Comparison of ENCODE assay signal across 11 cellular contexts in the genomic region with DNA sequence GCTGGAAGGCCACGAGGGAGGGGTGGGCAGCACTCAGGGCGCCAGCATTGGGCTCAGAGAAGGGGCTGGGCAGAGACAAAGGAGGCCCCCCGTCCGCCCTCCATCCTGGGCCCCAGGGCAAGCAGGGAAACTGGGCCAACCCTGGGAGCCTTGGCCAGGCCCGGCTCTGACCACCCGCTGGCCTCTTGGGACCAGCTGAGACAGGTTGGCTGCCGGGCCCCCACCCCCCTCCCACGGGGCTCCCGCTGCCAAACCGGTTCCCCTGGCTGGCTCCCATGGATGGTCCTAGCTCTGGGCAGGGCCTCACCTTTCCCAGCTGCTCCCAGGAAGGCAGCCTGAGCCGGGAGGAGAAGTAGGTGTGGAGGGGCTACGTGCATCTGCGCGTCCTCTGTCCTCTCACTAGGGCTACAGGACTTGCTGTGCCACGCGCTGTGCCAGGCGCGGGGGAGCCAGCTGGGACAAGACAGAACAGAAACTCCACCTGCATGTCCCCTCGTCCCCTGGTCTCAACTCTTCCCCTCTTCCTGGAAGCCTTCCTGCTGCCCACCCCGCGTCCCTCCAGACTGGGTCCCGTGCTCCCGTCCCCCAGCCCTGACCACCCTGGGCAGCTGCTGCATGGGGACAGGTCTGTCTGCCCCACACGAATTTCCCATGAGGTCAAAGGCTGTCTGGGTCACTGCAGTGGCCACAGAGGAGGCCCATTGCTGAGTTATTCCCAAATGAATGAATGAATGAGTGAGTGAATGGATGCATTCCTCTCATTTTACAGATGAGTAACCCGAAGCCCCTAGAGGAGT. TPM values are rescaled to one million over a fixed set of nuclear protein-coding genes. Genes with fewer than 3 reads are reported as not detected.
DNase-seq lines count a peak whose midpoint lies in the region; ATAC-seq, FAIRE-seq and TF ChIP-seq lines count a peak whose summit lies in the region.
"Had no signal": no experiment of that assay in that cellular context is flagged by ENCODE, and none has a peak within 500 bp of the region (broad histone marks: within the 10 kb centered on the region; RNA-seq: fewer than 3 reads in every experiment).

No MANE protein-coding gene starts in this region.

- H2BK12ac ChIP-seq in H9 (ENCODE audit: insufficient read length, low read depth, low read length) = no peak overlapping the region

- CTCF ChIA-PET in RWPE1 (lab: Yijun Ruan, JAX) = interaction anchor here (0.6 kb wide), 2 partner anchors 44 to 348 kb away, joined by 3 to 5 read pairs; no protein-coding TSS in a partner anchor

- no peak overlapping the region for H2BK120ac ChIP-seq in H9 (ENCODE audit: low read depth, low read length, poor library complexity, severe bottlenecking)

- H4K20me1 ChIP-seq in H9 (ENCODE audit: control insufficient read depth, insufficient read depth, insufficient read length) (no peaks in the 10 kb centered on the region), keratinocyte (ENCODE audit: control insufficient read depth, extremely low read depth, insufficient read depth, low read length) (peaks cover under 1% of the 10 kb centered on the region)

- H2BK15ac ChIP-seq in H9 (ENCODE audit: low read depth, low read length) = no peak overlapping the region

- no peak for ATAC-seq in HG02759 (IDR thresholded peaks at IDR 0.05; ENCODE audit: unreplicated experiment)

- WGBS in H9 (ENCODE audit: extremely low coverage, insufficient read length, low lambda C conversion rate) = no CpG with 5 or more reads among the region's 25 CpGs

- FAIRE-seq in keratinocyte (lab: Jason Lieb, UNC) = no peak

- no peaks in the 10 kb centered on the region; the same call in 1 of the 2 replicates for H3K4me1 ChIP-seq in H9 (ENCODE audit: insufficient read depth, low read length)
- peaks cover 16% of the 10 kb centered on the region for H3K4me1 ChIP-seq in keratinocyte (ENCODE audit: control insufficient read depth, extremely low read depth, insufficient read depth, low read length)

- H2AK5ac ChIP-seq in H9 (ENCODE audit: insufficient read length, low read length) = no peak overlapping the region

- H3K4me2 ChIP-seq in H9 (ENCODE audit: insufficient read depth, insufficient read length, low read length) = no peak overlapping the region
- H3K4me2 ChIP-seq in keratinocyte (ENCODE audit: control insufficient read depth, extremely low read depth, insufficient read depth, low read depth, low read length) = peak overlapping the region; percentile 51

- H4K91ac ChIP-seq in H9 (ENCODE audit: insufficient read length, low read depth, low read length) = no peak overlapping the region

- H3T11ph ChIP-seq in H9 (ENCODE audit: low read length) = no peak overlapping the region

- TF ChIP-seq CTCF in H9 (conservative IDR thresholded peaks at IDR 0.05) (no peak), RWPE1 (conservative IDR thresholded peaks at IDR 0.05; ENCODE audit: low read depth) (no peak), keratinocyte (optimal IDR thresholded peaks at IDR 0.05 in 1 of 3, IDR thresholded peaks at IDR 0.05 in 1 of 3, conservative IDR thresholded peaks at IDR 0.05 in 1 of 3; ENCODE audit: extremely low read depth in 1 of 3, insufficient read depth in 2 of 3, low read length in 3 of 3) (no peak)

- H3K27ac ChIP-seq in H9 (ENCODE audit: insufficient read length, low read depth, low read length) = no peak overlapping the region
- H3K27ac ChIP-seq in RWPE1 = peak overlapping the region; percentile 41
- H3K27ac ChIP-seq in keratinocyte (ENCODE audit: control insufficient read depth, insufficient read depth, low read length) = no peak overlapping the region
- peak overlapping the region; percentile 10 for H3K27ac ChIP-seq in substantia nigra (ENCODE audit: low read depth, low read length, poor library complexity, severe bottlenecking)

- H3K4ac ChIP-seq in H9 (ENCODE audit: low read depth, low read length) = no peak overlapping the region

- no peaks in the 10 kb centered on the region for H3K27me3 Mint-ChIP-seq in H9 (ENCODE audit: low read depth)

- peaks cover 2 to 15% (median 15%) of the 10 kb centered on the region in 3 experiments; a peak in 6 of 7 replicates for H3K36me3 Mint-ChIP-seq in H9 (ENCODE audit: insufficient read depth in 1 of 3, low read depth in 3 of 3)

- no peak overlapping the region for H4K5ac ChIP-seq in H9 (ENCODE audit: insufficient read length, low read depth, low read length)

- H3K9me3 ChIP-seq in H9 (ENCODE audit: control insufficient read depth, low read depth, low read length) = no peaks in the 10 kb centered on the region
- H3K9me3 ChIP-seq in keratinocyte (ENCODE audit: control insufficient read depth, low read depth, low read length) = no peaks in the 10 kb centered on the region

- no peak overlapping the region for H3K18ac ChIP-seq in H9 (ENCODE audit: insufficient read length, low read depth, low read length)

- H3K9me3 Mint-ChIP-seq in H9 = no peaks in the 10 kb centered on the region

- DNase-seq in H9 (no peak), RWPE1 (ENCODE audit: low spot score) (peak; percentile 82), keratinocyte (ENCODE audit: low read depth, low spot score) (no peak), substantia nigra (lab: John Stamatoyannopoulos, UW) (peak in 1 of 49 donors; percentile 90), HUDEP-2 (lab: John Stamatoyannopoulos, UW; ENCODE audit: unreplicated experiment in 76 of 76) (no peak), NCI-H1105 treated with DMSO at 0.1 percent for 48 hours (lab: John Stamatoyannopoulos, UW) (no peak), H4 (ENCODE audit: low spot score) (no peak)
- DNase-seq: KBM-7, NCI-H2171 treated with DMSO at 0.1 percent for 48 hours had no signal

- peak overlapping the region; percentile 44 to 83 (median 79); a peak in 5 of 7 replicates for H3K27ac Mint-ChIP-seq in H9

- H3K9ac ChIP-seq in H9 (ENCODE audit: extremely low read depth, insufficient read length, low read length) (no peak overlapping the region), keratinocyte (ENCODE audit: control insufficient read depth, extremely low read depth, insufficient read depth, low read length) (peak overlapping the region; percentile 22)

- H2BK5ac ChIP-seq in H9 (ENCODE audit: insufficient read length, low read length) = no peak overlapping the region

- POLR2A ChIA-PET in RWPE1 (lab: Yijun Ruan, JAX; ENCODE audit: low non-redundant PET) = interaction anchor here (0.6 kb wide), 1 partner anchor 41 kb away, joined by 5 read pairs; no protein-coding TSS in a partner anchor

- no peak overlapping the region for H3K4me3 ChIP-seq in keratinocyte (ENCODE audit: control insufficient read depth in 2 of 3, extremely low read depth in 1 of 3, insufficient read depth in 2 of 3, low read depth in 1 of 3, low read length in 3 of 3)

- no peak overlapping the region for H3K14ac ChIP-seq in H9 (ENCODE audit: insufficient read depth, low read length)

- H3K4me3 Mint-ChIP-seq in H9 = no peak overlapping the region

- dilution Hi-C loops in keratinocyte (cut with MboI; ENCODE audit: extremely low pct_ligation_motif_present, low sequenced_read_pairs) = no loop called here

- no peaks in the 10 kb centered on the region for H3K79me1 ChIP-seq in H9 (ENCODE audit: insufficient read depth, low read depth, low read length, poor library complexity, severe bottlenecking)

- H3K27me3 ChIP-seq in H9 (ENCODE audit: insufficient read depth, low read length) = no peaks in the 10 kb centered on the region
- no peaks in the 10 kb centered on the region for H3K27me3 ChIP-seq in keratinocyte (ENCODE audit: control insufficient read depth, extremely low read depth, insufficient read depth, low read length)

- H2AFZ ChIP-seq in H9 (ENCODE audit: low read length) (no peak overlapping the region), keratinocyte (ENCODE audit: control insufficient read depth, low read length) (no peak overlapping the region)

- H4K8ac ChIP-seq in H9 (replicated peaks; ENCODE audit: insufficient read length, low read depth, low read length) = no peak overlapping the region

- H2BK20ac ChIP-seq in H9 (ENCODE audit: low read depth, low read length, poor library complexity, severe bottlenecking) = no peak overlapping the region

- H3K79me2 ChIP-seq in H9 (ENCODE audit: insufficient read depth, low read length) (no peaks in the 10 kb centered on the region), keratinocyte (ENCODE audit: control insufficient read depth, insufficient read depth, low read length) (peaks cover 18% of the 10 kb centered on the region)

- H3K9me1 ChIP-seq in keratinocyte (ENCODE audit: control insufficient read depth, extremely low read depth, insufficient read depth, low read length) = no peaks in the 10 kb centered on the region

- peaks cover 0 to 11% of the 10 kb centered on the region in 2 experiments for H3K36me3 ChIP-seq in keratinocyte (ENCODE audit: control insufficient read depth in 2 of 2, extremely low read depth in 1 of 2, insufficient read depth in 2 of 2, low read length in 2 of 2)

- H3K4me1 Mint-ChIP-seq in H9 = peaks cover 21 to 32% of the 10 kb centered on the region in 2 experiments

- H3K56ac ChIP-seq in H9 (ENCODE audit: insufficient read length, low read depth, low read length) = no peak overlapping the region

- peaks cover 3% of the 10 kb centered on the region for H3K23me2 ChIP-seq in H9 (ENCODE audit: insufficient read length, low read depth, low read length, poor library complexity, severe bottlenecking)

- no peak overlapping the region for H3K23ac ChIP-seq in H9 (ENCODE audit: insufficient read length, low read depth, low read length)

RNA-seq across cellular contexts. Expression of a gene that starts 29.1 kb away (rescaled TPM):
- total RNA-seq in H9 (2021) = 1.9 and 2.7 TPM in 2 replicates
- 2.3 to 6.0 TPM (median 2.8 TPM) in 3 replicates for polyA plus RNA-seq in keratinocyte
- polyA plus RNA-seq in keratinocyte (2011; ENCODE audit: low read depth) = 45.2 TPM
- polyA plus RNA-seq in keratinocyte (2011; cell fraction: cytosol; rRNA removed) = 3.4 and 7.5 TPM in 2 replicates
- 5.6 and 8.5 TPM in 2 replicates for polyA plus RNA-seq in keratinocyte (2011; cell fraction: nucleus; rRNA removed)
- 3.4 and 134 TPM in 2 replicates for polyA plus RNA-seq in keratinocyte (2012; ENCODE audit: low replicate concordance)
- polyA minus RNA-seq in keratinocyte = 3.1 to 9.1 TPM (median 3.8 TPM) in 3 replicates
- polyA minus RNA-seq in keratinocyte (2011; cell fraction: cytosol; rRNA and poly(A)+ RNA removed) = 4.6 TPM
- polyA minus RNA-seq in keratinocyte (2011; cell fraction: nucleus; rRNA and poly(A)+ RNA removed) = 3.6 and 5.6 TPM in 2 replicates
- not detected in 2 replicates for total RNA-seq in H4 (2014; rRNA removed; shearing (Covaris generic))
- total RNA-seq: myocyte had no signal

RNA-seq across cellular contexts. Expression of a gene that starts 36.4 kb away (rescaled TPM):
- total RNA-seq in H9 (2021) = not detected in 2 replicates
- polyA plus RNA-seq in keratinocyte = not detected in 3 replicates
- polyA plus RNA-seq in keratinocyte (2011; ENCODE audit: low read depth) = not detected
- polyA plus RNA-seq in keratinocyte (2011; cell fraction: cytosol; rRNA removed) = not detected in 2 replicates
- not detected in 2 replicates for polyA plus RNA-seq in keratinocyte (2011; cell fraction: nucleus; rRNA removed)
- polyA plus RNA-seq in keratinocyte (2012; ENCODE audit: low replicate concordance) = 0.61 TPM in 1 of 2 replicates, not detected in the other
- not detected in 3 replicates for polyA minus RNA-seq in keratinocyte
- not detected for polyA minus RNA-seq in keratinocyte (2011; cell fraction: cytosol; rRNA and poly(A)+ RNA removed)
- polyA minus RNA-seq in keratinocyte (2011; cell fraction: nucleus; rRNA and poly(A)+ RNA removed) = not detected in 2 replicates
- not detected in 2 replicates for total RNA-seq in H4 (2014; rRNA removed; shearing (Covaris generic))
- total RNA-seq: myocyte had no signal

RNA-seq across cellular contexts. Expression of a gene that starts 42.1 kb away (rescaled TPM):
- total RNA-seq in H9 (2021) = 62.6 and 63.1 TPM in 2 replicates
- polyA plus RNA-seq in keratinocyte = 9.8 to 17.4 TPM (median 11.2 TPM) in 3 replicates
- 6.2 TPM for polyA plus RNA-seq in keratinocyte (2011; ENCODE audit: low read depth)
- 11.7 and 28.7 TPM in 2 replicates for polyA plus RNA-seq in keratinocyte (2011; cell fraction: cytosol; rRNA removed)
- 13.9 and 23.4 TPM in 2 replicates for polyA plus RNA-seq in keratinocyte (2011; cell fraction: nucleus; rRNA removed)
- polyA plus RNA-seq in keratinocyte (2012; ENCODE audit: low replicate concordance) = 16.8 and 24.1 TPM in 2 replicates
- 14.1 to 49.3 TPM (median 15.5 TPM) in 3 replicates for polyA minus RNA-seq in keratinocyte
- polyA minus RNA-seq in keratinocyte (2011; cell fraction: cytosol; rRNA and poly(A)+ RNA removed) = 48.3 TPM
- polyA minus RNA-seq in keratinocyte (2011; cell fraction: nucleus; rRNA and poly(A)+ RNA removed) = 15.3 and 16.8 TPM in 2 replicates
- total RNA-seq in H4 (2014; rRNA removed; shearing (Covaris generic)) = 10.6 and 13.2 TPM in 2 replicates

Comparison
In these comparisons a context has a peak if more than half of its experiments do, and no peak if none do; other contexts are left out.
1. H3K27ac ChIP-seq: peak in RWPE1 (single experiment) and substantia nigra (single experiment); none in H9 (single experiment) and keratinocyte (single experiment).